31 cellular contexts compared by ENCODE assay signal in genomic region chr16:11992594-11993524, GRCh38. TPM values are rescaled to one million over a fixed set of nuclear protein-coding genes. Genes with fewer than 3 reads are reported as not detected.
DNase-seq lines count a peak whose midpoint lies in the region; ATAC-seq and TF ChIP-seq lines count a peak whose summit lies in the region.
"Had no signal": no experiment of that assay in that cellular context is flagged by ENCODE, and none has a peak within 500 bp of the region (broad histone marks: within the 10 kb centered on the region; RNA-seq: fewer than 3 reads in every experiment).

No MANE protein-coding gene starts in this region.

- intact Hi-C loops in CD14-positive monocyte (cut with micrococcal nuclease), result no loop called here
- intact Hi-C loops in IMR-90 (cut with micrococcal nuclease), result no loop called here
- intact Hi-C loops in dendritic cell treated with granulocyte-macrophage colony-stimulating factor and Interleukin-4, amounts not matched to agents 40 ng/mL and 50 ng/mL, for 4 days (cut with micrococcal nuclease), result no loop called here

- no peaks in the 10 kb centered on the region for H3K79me2 ChIP-seq in neural progenitor cell (ENCODE audit: low read depth)

- TF ChIP-seq CTCF in CD14-positive monocyte (IDR thresholded peaks at IDR 0.05), result no peak
- no peak for TF ChIP-seq CTCF in IMR-90 (conservative IDR thresholded peaks at IDR 0.05; ENCODE audit: low read depth, low read length)
- no peak for TF ChIP-seq CTCF in neural progenitor cell (IDR thresholded peaks at IDR 0.05)

- no peak overlapping the region for H3K23ac ChIP-seq in IMR-90 (ENCODE audit: low read depth, low read length)

- H3K79me1 ChIP-seq in IMR-90 (ENCODE audit: low read depth in 1 of 2, low read length in 2 of 2), result peaks cover 20 to 72% of the 10 kb centered on the region in 2 experiments

- H3K4me2 ChIP-seq in IMR-90 (ENCODE audit: low read depth, low read length) (no peak overlapping the region), neural progenitor cell (peak overlapping the region; percentile 14)

- no peaks in the 10 kb centered on the region for H3K36me3 ChIP-seq in IMR-90 (ENCODE audit: control insufficient read depth, insufficient read depth, low read length)
- no peaks in the 10 kb centered on the region for H3K36me3 ChIP-seq in neural progenitor cell
- H3K36me3 ChIP-seq: ascending aorta, right atrium auricular region, SJCRH30, vagina had no signal

- peak overlapping the region; percentile 33 to 98 (median 91) for H3K27ac Mint-ChIP-seq in CD14-positive monocyte
- peak overlapping the region; percentile 89 for H3K27ac Mint-ChIP-seq in dendritic cell treated with granulocyte-macrophage colony-stimulating factor and Interleukin-4, amounts not matched to agents 40 ng/mL and 50 ng/mL, for 4 days
- H3K27ac Mint-ChIP-seq in neural progenitor cell, result no peak overlapping the region
- H3K27ac Mint-ChIP-seq: activated CD4-positive, alpha-beta memory T cell treated with anti-CD3 and anti-CD28 coated beads, Interleukin-2, amount 10 ng/mL, durations not matched to agents 7 days and 5 days; activated naive CD8-positive, alpha-beta T cell; stimulated activated effector memory CD8-positive, alpha-beta T cell treated with anti-CD3 and anti-CD28 coated beads, Interleukin-12 subunit alpha, Interleukin-12 subunit beta, amount 100 ng/mL, for 72 hours; T-cell had no signal

- peak overlapping the region; percentile 12; the same call in 1 of the 2 replicates for H4K91ac ChIP-seq in IMR-90 (ENCODE audit: insufficient read depth, low read depth, low read length)

- H2BK20ac ChIP-seq in IMR-90 (ENCODE audit: low read depth, low read length), result no peak overlapping the region

- no peak for TF ChIP-seq RAD21 in IMR-90 (IDR thresholded peaks at IDR 0.05; ENCODE audit: low read length)

- H3K4me1 ChIP-seq in IMR-90 (ENCODE audit: control insufficient read depth, insufficient read depth, low read length) (peaks cover 2% of the 10 kb centered on the region; the same call in 1 of the 2 replicates), neural progenitor cell (peaks cover 24% of the 10 kb centered on the region)
- H3K4me1 ChIP-seq: ascending aorta had no signal

- H2AFZ ChIP-seq in IMR-90 (replicated peaks; ENCODE audit: low read length, poor library complexity) (no peak overlapping the region), neural progenitor cell (replicated peaks) (no peak overlapping the region)

- POLR2A ChIA-PET in IMR-90 (lab: Charles Lee; ENCODE audit: unreplicated experiment), result no interaction called here

- H3K14ac ChIP-seq in IMR-90 (replicated peaks; ENCODE audit: low read depth, low read length), result no peak overlapping the region

- H2AK5ac ChIP-seq in IMR-90 (ENCODE audit: low read depth, low read length), result no peak overlapping the region

- no TSS peak for BruUV-seq in IMR-90 (replicated peaks; lab: Mats Ljungman, UMichigan)

- peaks cover 8% of the 10 kb centered on the region for H3F3A ChIP-seq in neural progenitor cell (ENCODE audit: low read depth)

- no peak overlapping the region for H2BK120ac ChIP-seq in IMR-90 (ENCODE audit: low read depth, low read length)

- no peak overlapping the region for H2BK5ac ChIP-seq in IMR-90 (ENCODE audit: low read depth, low read length, poor library complexity, severe bottlenecking)

- H3K4ac ChIP-seq in IMR-90 (ENCODE audit: low read depth, low read length), result peak overlapping the region; percentile 9; the same call in 1 of the 2 replicates

- H3K4me3 Mint-ChIP-seq in CD14-positive monocyte (peak overlapping the region in 1 of 2 donors; percentile 77), neural progenitor cell (no peak overlapping the region)
- H3K4me3 Mint-ChIP-seq in dendritic cell treated with granulocyte-macrophage colony-stimulating factor and Interleukin-4, amounts not matched to agents 40 ng/mL and 50 ng/mL, for 4 days, result no peak overlapping the region
- H3K4me3 Mint-ChIP-seq: activated CD4-positive, alpha-beta memory T cell treated with anti-CD3 and anti-CD28 coated beads, Interleukin-2, amount 10 ng/mL, durations not matched to agents 7 days and 5 days; activated naive CD8-positive, alpha-beta T cell; stimulated activated effector memory CD8-positive, alpha-beta T cell treated with anti-CD3 and anti-CD28 coated beads, Interleukin-12 subunit alpha, Interleukin-12 subunit beta, amount 100 ng/mL, for 72 hours; T-cell had no signal

- H3K56ac ChIP-seq in IMR-90 (ENCODE audit: extremely low read depth, insufficient read depth, low read length), result no peak overlapping the region

- DNase-seq in CD14-positive monocyte (ENCODE audit: low spot score) (no peak), IMR-90 (no peak), neural progenitor cell (ENCODE audit: low spot score) (no peak), HUDEP-2 (lab: John Stamatoyannopoulos, UW; ENCODE audit: unreplicated experiment in 76 of 76) (no peak), HuH-7.5 (ENCODE audit: low spot score) (no peak), iPS-NIHi7 (ENCODE audit: extremely low spot score) (no peak)
- DNase-seq: activated CD4-positive, alpha-beta memory T cell treated with anti-CD3 and anti-CD28 coated beads, Interleukin-2, amount 10 ng/mL, durations not matched to agents 7 days and 5 days; Karpas-422; NCI-H2029 treated with DMSO at 0.1 percent for 48 hours; NCI-H510A treated with DMSO at 0.1 percent for 48 hours; NK-92 treated with Interleukin-12 subunit alpha and Interleukin-12 subunit beta, amount 100 ng/mL, for 24 hours; SJCRH30; spleen; stimulated activated CD4-positive, alpha-beta T cell treated with anti-CD3 and anti-CD28 coated beads, Interleukin-2, amount 100 ng/mL, for 48 hours; T-cell had no signal

- H2AK9ac ChIP-seq in IMR-90 (replicated peaks; ENCODE audit: low read depth, low read length, poor library complexity), result no peak overlapping the region

- H3K4me3 ChIP-seq in IMR-90 (ENCODE audit: insufficient read depth, low read depth, low read length) (no peak overlapping the region), neural progenitor cell (no peak overlapping the region)
- H3K4me3 ChIP-seq: ascending aorta, right atrium auricular region, SJCRH30, spleen, vagina had no signal

- H3K9ac ChIP-seq in IMR-90 (ENCODE audit: low read depth, low read length) (no peak overlapping the region), neural progenitor cell (no peak overlapping the region)

- peaks cover 4 to 17% of the 10 kb centered on the region in 2 donors for H3K36me3 Mint-ChIP-seq in CD14-positive monocyte
- peaks cover 67% of the 10 kb centered on the region for H3K36me3 Mint-ChIP-seq in dendritic cell treated with granulocyte-macrophage colony-stimulating factor and Interleukin-4, amounts not matched to agents 40 ng/mL and 50 ng/mL, for 4 days (ENCODE audit: low read depth)
- H3K36me3 Mint-ChIP-seq in neural progenitor cell, result no peaks in the 10 kb centered on the region
- H3K36me3 Mint-ChIP-seq: activated naive CD8-positive, alpha-beta T cell; stimulated activated effector memory CD8-positive, alpha-beta T cell treated with anti-CD3 and anti-CD28 coated beads, Interleukin-12 subunit alpha, Interleukin-12 subunit beta, amount 100 ng/mL, for 72 hours had no signal

- H3K27ac ChIP-seq in IMR-90 (ENCODE audit: insufficient read depth, low read length) (no peak overlapping the region), neural progenitor cell (no peak overlapping the region)
- H3K27ac ChIP-seq: ascending aorta, C4-2B, right atrium auricular region, SJCRH30, vagina had no signal

- ATAC-seq in IMR-90 (ENCODE audit: low read depth) (no peak), HG03565 (IDR thresholded peaks at IDR 0.05; ENCODE audit: unreplicated experiment) (no peak)
- ATAC-seq: activated CD4-positive, CD25-positive, alpha-beta regulatory T cell treated with anti-CD3 and anti-CD28 coated beads, Interleukin-2, amount 50 U/mL, for 24 hours; stimulated activated effector memory CD8-positive, alpha-beta T cell treated with anti-CD3 and anti-CD28 coated beads, Interleukin-12 subunit alpha, Interleukin-12 subunit beta, amount 100 ng/mL, for 72 hours; T-cell had no signal

- dilution Hi-C loops in IMR-90 (cut with HindIII; ENCODE audit: low sequenced_read_pairs, unreplicated experiment), result no loop called here

- peaks cover 0 to 1% (median 0%) of the 10 kb centered on the region in 3 donors for H3K27me3 Mint-ChIP-seq in CD14-positive monocyte (ENCODE audit: low read depth in 3 of 3)
- no peaks in the 10 kb centered on the region for H3K27me3 Mint-ChIP-seq in dendritic cell treated with granulocyte-macrophage colony-stimulating factor and Interleukin-4, amounts not matched to agents 40 ng/mL and 50 ng/mL, for 4 days
- no peaks in the 10 kb centered on the region for H3K27me3 Mint-ChIP-seq in neural progenitor cell (ENCODE audit: insufficient read depth, low read depth)
- H3K27me3 Mint-ChIP-seq: activated CD4-positive, alpha-beta memory T cell treated with anti-CD3 and anti-CD28 coated beads, Interleukin-2, amount 10 ng/mL, durations not matched to agents 7 days and 5 days; activated naive CD8-positive, alpha-beta T cell; T-cell had no signal

- no peaks in the 10 kb centered on the region for H3K27me3 ChIP-seq in IMR-90 (ENCODE audit: control insufficient read depth, insufficient read depth, low read length)
- no peaks in the 10 kb centered on the region for H3K27me3 ChIP-seq in neural progenitor cell
- H3K27me3 ChIP-seq: ascending aorta, right atrium auricular region, SJCRH30, spleen, vagina had no signal

- H4K20me1 ChIP-seq in IMR-90 (ENCODE audit: insufficient read depth, low read length), result peaks cover 8% of the 10 kb centered on the region; the same call in 1 of the 2 replicates
- H4K20me1 ChIP-seq in neural progenitor cell (ENCODE audit: low read depth), result peaks cover 5% of the 10 kb centered on the region

- CTCF ChIA-PET in IMR-90 (lab: Yijun Ruan, JAX), result interaction anchor here (0.6 kb wide), 1 partner anchor 1090 kb away, joined by 4 read pairs; no protein-coding TSS in a partner anchor

- 100% methylated on average over 1 of the region's 16 CpGs; no CpG with 5 or more reads in 1 of the 2 experiments for WGBS in IMR-90 (ENCODE audit: extremely low coverage in 2 of 2, insufficient read length in 1 of 2), 2 experiments

- TF ChIP-seq POLR2A in IMR-90 (IDR thresholded peaks at IDR 0.05; ENCODE audit: low read depth, low read length), result no peak

- no peaks in the 10 kb centered on the region for H3K9me3 Mint-ChIP-seq in CD14-positive monocyte
- H3K9me3 Mint-ChIP-seq in dendritic cell treated with granulocyte-macrophage colony-stimulating factor and Interleukin-4, amounts not matched to agents 40 ng/mL and 50 ng/mL, for 4 days, result no peaks in the 10 kb centered on the region
- no peaks in the 10 kb centered on the region for H3K9me3 Mint-ChIP-seq in neural progenitor cell
- H3K9me3 Mint-ChIP-seq: activated CD4-positive, alpha-beta memory T cell treated with anti-CD3 and anti-CD28 coated beads, Interleukin-2, amount 10 ng/mL, durations not matched to agents 7 days and 5 days; stimulated activated effector memory CD8-positive, alpha-beta T cell treated with anti-CD3 and anti-CD28 coated beads, Interleukin-12 subunit alpha, Interleukin-12 subunit beta, amount 100 ng/mL, for 72 hours; T-cell had no signal

- no peak overlapping the region for H2BK15ac ChIP-seq in IMR-90 (ENCODE audit: low read depth, low read length)

- no peak overlapping the region for H3K18ac ChIP-seq in IMR-90 (ENCODE audit: low read depth, low read length)

- in situ Hi-C loops in IMR-90 (cut with MboI; ENCODE audit: low sequenced_read_pairs), result no loop called here

- H3K4me1 Mint-ChIP-seq in CD14-positive monocyte (peaks cover 88% of the 10 kb centered on the region), neural progenitor cell (peaks cover 12% of the 10 kb centered on the region)
- peaks cover 90% of the 10 kb centered on the region for H3K4me1 Mint-ChIP-seq in dendritic cell treated with granulocyte-macrophage colony-stimulating factor and Interleukin-4, amounts not matched to agents 40 ng/mL and 50 ng/mL, for 4 days (ENCODE audit: low read depth)
- H3K4me1 Mint-ChIP-seq: activated CD4-positive, alpha-beta memory T cell treated with anti-CD3 and anti-CD28 coated beads, Interleukin-2, amount 10 ng/mL, durations not matched to agents 7 days and 5 days had no signal

- no peaks in the 10 kb centered on the region for H3K9me3 ChIP-seq in IMR-90 (ENCODE audit: control insufficient read depth, insufficient read depth, low read length)
- no peaks in the 10 kb centered on the region for H3K9me3 ChIP-seq in neural progenitor cell (ENCODE audit: low read depth)
- H3K9me3 ChIP-seq: ascending aorta, right atrium auricular region, SJCRH30, spleen, vagina had no signal

- peaks cover 22% of the 10 kb centered on the region for H3K9me1 ChIP-seq in IMR-90 (ENCODE audit: insufficient read depth, low read length)

- no peak overlapping the region for H4K5ac ChIP-seq in IMR-90 (ENCODE audit: low read depth, low read length)

- no peak overlapping the region for H4K8ac ChIP-seq in IMR-90 (ENCODE audit: low read depth in 2 of 2, low read length in 2 of 2)

RNA-seq across cellular contexts. Expression of gene SNX29, which starts 16.3 kb away (rescaled TPM):
- polyA plus RNA-seq in CD14-positive monocyte, result 10 to 100 TPM; 13.3 to 14.0 TPM
- total RNA-seq in IMR-90 (2012; rRNA removed), result 14.7 and 21.3 TPM in 2 replicates
- 5.0 TPM in 2 replicates for polyA plus RNA-seq in IMR-90 (2012; rRNA removed)
- polyA plus RNA-seq in IMR-90 (2012; cell fraction: cytosol; rRNA removed), result 3.6 and 4.0 TPM in 2 replicates
- polyA plus RNA-seq in IMR-90 (2012; cell fraction: nucleus; rRNA removed; ENCODE audit: low replicate concordance), result 3.2 and 5.4 TPM in 2 replicates
- total RNA-seq in neural progenitor cell (ENCODE audit: low replicate concordance), result 6.3 and 7.2 TPM in 2 replicates

RNA-seq across cellular contexts. Expression of gene TNFRSF17, which starts 27.8 kb away (rescaled TPM):
- under 1 TPM in 1 of 2 donors, not detected in 1; 0.26 TPM for polyA plus RNA-seq in CD14-positive monocyte
- not detected in 2 replicates for total RNA-seq in IMR-90 (2012; rRNA removed)
- not detected in 2 replicates for polyA plus RNA-seq in IMR-90 (2012; rRNA removed)
- not detected in 2 replicates for polyA plus RNA-seq in IMR-90 (2012; cell fraction: cytosol; rRNA removed)
- polyA plus RNA-seq in IMR-90 (2012; cell fraction: nucleus; rRNA removed; ENCODE audit: low replicate concordance), result not detected in 2 replicates
- total RNA-seq in neural progenitor cell (ENCODE audit: low replicate concordance), result not detected in 2 replicates
- total RNA-seq: activated CD4-positive, alpha-beta memory T cell treated with anti-CD3 and anti-CD28 coated beads, Interleukin-2, amount 10 ng/mL, durations not matched to agents 7 days and 5 days; ascending aorta; cardiac septum; HT-29; kidney epithelial cell; lung microvascular endothelial cell; osteocyte; right atrium auricular region; SJCRH30; temporal lobe; vagina had no signal
- polyA plus RNA-seq: AG04450 had no signal

RNA-seq across cellular contexts. Expression of gene NPIPB2, which starts 51.0 kb away (rescaled TPM):
- polyA plus RNA-seq in CD14-positive monocyte, result under 1 TPM in 1 of 2 donors, not detected in 1; 0.81 TPM
- 1.4 and 2.2 TPM in 2 replicates for total RNA-seq in IMR-90 (2012; rRNA removed)
- polyA plus RNA-seq in IMR-90 (2012; rRNA removed), result 7.7 and 13.4 TPM in 2 replicates
- 0.05 and 2.4 TPM in 2 replicates for polyA plus RNA-seq in IMR-90 (2012; cell fraction: cytosol; rRNA removed)
- 15.8 and 57.1 TPM in 2 replicates for polyA plus RNA-seq in IMR-90 (2012; cell fraction: nucleus; rRNA removed; ENCODE audit: low replicate concordance)
- total RNA-seq in neural progenitor cell (ENCODE audit: low replicate concordance), result 7.3 TPM in 2 replicates
